Comparison of ENCODE assay signal across 9 cellular contexts in genomic region chr4:41692717-41693345, GRCh38. TPM values are rescaled to one million over a fixed set of nuclear protein-coding genes. Genes with fewer than 3 reads are reported as not detected.
DNase-seq lines count a peak whose midpoint lies in the region; ATAC-seq and TF ChIP-seq lines count a peak whose summit lies in the region.
"Had no signal": no experiment of that assay in that cellular context is flagged by ENCODE, and none has a peak within 500 bp of the region (broad histone marks: within the 10 kb centered on the region; RNA-seq: fewer than 3 reads in every experiment).

No MANE protein-coding gene starts in this region.

- no peaks in the 10 kb centered on the region for H3K36me3 Mint-ChIP-seq in stimulated activated effector memory CD8-positive, alpha-beta T cell treated with anti-CD3 and anti-CD28 coated beads, Interleukin-12 subunit alpha, Interleukin-12 subunit beta, amount 100 ng/mL, for 72 hours

- peaks cover 5% of the 10 kb centered on the region for H3K4me1 Mint-ChIP-seq in stimulated activated effector memory CD8-positive, alpha-beta T cell treated with anti-CD3 and anti-CD28 coated beads, Interleukin-12 subunit alpha, Interleukin-12 subunit beta, amount 100 ng/mL, for 72 hours

- H3K27ac Mint-ChIP-seq in stimulated activated effector memory CD8-positive, alpha-beta T cell treated with anti-CD3 and anti-CD28 coated beads, Interleukin-12 subunit alpha, Interleukin-12 subunit beta, amount 100 ng/mL, for 72 hours, result no peak overlapping the region

- intact Hi-C loops in left colon (cut with DNase I, micrococcal nuclease), result loop anchor here (2.0 to 10.0 kb wide), 2 partner anchors 190 to 192 kb away; no protein-coding TSS in a partner anchor

- no peak overlapping the region; the same call in 1 of the 2 replicates for H3K9ac ChIP-seq in MM.1S (ENCODE audit: low read length)

- H3K4me3 ChIP-seq in GM12864 (ENCODE audit: low read depth, low read length), result no peak overlapping the region
- H3K4me3 ChIP-seq in MM.1S (ENCODE audit: low read length), result peak overlapping the region; percentile 16; the same call in 1 of the 2 replicates

- no peaks in the 10 kb centered on the region for H3F3A ChIP-seq in MM.1S (ENCODE audit: insufficient read depth, low read length)

- H3K9me3 ChIP-seq in MM.1S (replicated peaks; ENCODE audit: insufficient read depth, low read length), result no peaks in the 10 kb centered on the region

- peaks cover 2% of the 10 kb centered on the region for H3K9me3 Mint-ChIP-seq in stimulated activated effector memory CD8-positive, alpha-beta T cell treated with anti-CD3 and anti-CD28 coated beads, Interleukin-12 subunit alpha, Interleukin-12 subunit beta, amount 100 ng/mL, for 72 hours

- H3K4me2 ChIP-seq in MM.1S (ENCODE audit: low read depth, low read length), result peak overlapping the region; percentile 38

- H4K20me1 ChIP-seq in MM.1S (ENCODE audit: insufficient read depth, low read length), result no peaks in the 10 kb centered on the region

- DNase-seq in GM12864 (ENCODE audit: low read depth) (peak; percentile 18), GOT3 (lab: John Stamatoyannopoulos, UW) (peak; percentile 4), MM.1S (peak; percentile 50), SKM-1 (lab: John Stamatoyannopoulos, UW; ENCODE audit: unreplicated experiment) (peak; percentile 74), left colon (peak in 1 of 2 donors; percentile 44), cerebellar nuclear complex (lab: John Stamatoyannopoulos, UW) (no peak)
- DNase-seq in central memory CD4-positive, alpha-beta T cell, result peak; percentile 5
- peak; percentile 11 to 53 for DNase-seq in stimulated activated effector memory CD8-positive, alpha-beta T cell treated with anti-CD3 and anti-CD28 coated beads, Interleukin-12 subunit alpha, Interleukin-12 subunit beta, amount 100 ng/mL, for 72 hours (ENCODE audit: low spot score in 2 of 2)

- no peaks in the 10 kb centered on the region for H3K36me3 ChIP-seq in MM.1S (replicated peaks; ENCODE audit: insufficient read depth, low read length)

- H3K27me3 ChIP-seq in MM.1S (replicated peaks; ENCODE audit: insufficient read depth, low read length), result no peaks in the 10 kb centered on the region

- TF ChIP-seq CTCF in GM12864 (IDR thresholded peaks at IDR 0.05; ENCODE audit: low read depth, low read length, missing control alignments) (peak; percentile 93), MM.1S (IDR thresholded peaks at IDR 0.05; ENCODE audit: low read length) (peak; percentile 93)

- peak; percentile 91 for ATAC-seq in left colon
- ATAC-seq in stimulated activated effector memory CD8-positive, alpha-beta T cell treated with anti-CD3 and anti-CD28 coated beads, Interleukin-12 subunit alpha, Interleukin-12 subunit beta, amount 100 ng/mL, for 72 hours, result peak; percentile 63

- no peaks in the 10 kb centered on the region for H3K79me2 ChIP-seq in MM.1S (ENCODE audit: low read length)

- no peaks in the 10 kb centered on the region for H3K9me2 ChIP-seq in MM.1S (replicated peaks; ENCODE audit: insufficient read depth, low read length)

- H3K27ac ChIP-seq in MM.1S (ENCODE audit: low read length), result no peak overlapping the region

- H3K4me1 ChIP-seq in MM.1S (ENCODE audit: low read length), result no peaks in the 10 kb centered on the region

- no peak overlapping the region for H3K4me3 Mint-ChIP-seq in stimulated activated effector memory CD8-positive, alpha-beta T cell treated with anti-CD3 and anti-CD28 coated beads, Interleukin-12 subunit alpha, Interleukin-12 subunit beta, amount 100 ng/mL, for 72 hours

- peak overlapping the region; percentile 26 for H2AFZ ChIP-seq in MM.1S (ENCODE audit: low read length)

RNA-seq across cellular contexts. Expression of gene PHOX2B, which starts 55.7 kb away (rescaled TPM):
- under 1 TPM; 0.09 to 0.73 TPM for total RNA-seq in left colon
- total RNA-seq: subcutaneous adipose tissue had no signal

Comparison
In these comparisons a context has a peak if more than half of its experiments do, and no peak if none do; other contexts are left out.
1. DNase-seq: peak in GM12864 (single experiment), GOT3 (single experiment), MM.1S (single experiment), SKM-1 (single experiment), central memory CD4-positive, alpha-beta T cell (single experiment) and stimulated activated effector memory CD8-positive, alpha-beta T cell treated with anti-CD3 and anti-CD28 coated beads, Interleukin-12 subunit alpha, Interleukin-12 subunit beta, amount 100 ng/mL, for 72 hours (2 of 2); none in cerebellar nuclear complex (0 of 2).